ENCODE assay signal across 10 cellular contexts in genomic region chr6:89895273-89895874, GRCh38. TPM values are rescaled to one million over a fixed set of nuclear protein-coding genes. Genes with fewer than 3 reads are reported as not detected.
DNase-seq lines count a peak whose midpoint lies in the region; ATAC-seq, FAIRE-seq and TF ChIP-seq lines count a peak whose summit lies in the region.
"Had no signal": no experiment of that assay in that cellular context is flagged by ENCODE, and none has a peak within 500 bp of the region (broad histone marks: within the 10 kb centered on the region; RNA-seq: fewer than 3 reads in every experiment).

No MANE protein-coding gene starts in this region.

- no peak for TF ChIP-seq CTCF in choroid plexus epithelial cell (conservative IDR thresholded peaks at IDR 0.05; ENCODE audit: low read depth, low read length)
- no peak for TF ChIP-seq CTCF in lower lobe of right lung (IDR thresholded peaks at IDR 0.05)
- TF ChIP-seq CTCF in kidney (IDR thresholded peaks at IDR 0.05; ENCODE audit: borderline replicate concordance, extremely low read depth, insufficient read depth) = no peak
- TF ChIP-seq CTCF in GM10248 (IDR thresholded peaks at IDR 0.05; ENCODE audit: control extremely low read depth, extremely low read depth, low read depth, missing control alignments) = no peak

- no peaks in the 10 kb centered on the region for H3K9me3 ChIP-seq in MG63
- no peaks in the 10 kb centered on the region for H3K9me3 ChIP-seq in lower lobe of right lung
- H3K9me3 ChIP-seq in kidney (ENCODE audit: control insufficient read depth in 1 of 2, low read length in 2 of 2) = no peaks in the 10 kb centered on the region

- ATAC-seq in lower lobe of right lung = peak; percentile 55 to 70
- no peak for ATAC-seq in GM18511 (IDR thresholded peaks at IDR 0.05; ENCODE audit: unreplicated experiment)

- no peaks in the 10 kb centered on the region for H3K4me1 ChIP-seq in lower lobe of right lung
- H3K4me1 ChIP-seq in kidney (ENCODE audit: control insufficient read depth in 1 of 2, insufficient read depth in 1 of 2, low read depth in 1 of 2, low read length in 2 of 2) = no peaks in the 10 kb centered on the region

- H3K9ac ChIP-seq in kidney (ENCODE audit: low read length in 2 of 2) = no peak overlapping the region

- H3K27ac ChIP-seq in lower lobe of right lung (no peak overlapping the region), kidney (ENCODE audit: low read depth in 2 of 2, low read length in 2 of 2) (no peak overlapping the region)

- FAIRE-seq in kidney (lab: Jason Lieb, UNC) = no peak

- DNase-seq in Daoy (ENCODE audit: low read depth) (peak; percentile 25), MG63 (peak; percentile 32), choroid plexus epithelial cell (ENCODE audit: low read depth) (peak; percentile 81), lower lobe of right lung (no peak), kidney (no peak), GM10248 (ENCODE audit: extremely low spot score) (no peak)
- no peak for DNase-seq in activated CD8-positive, alpha-beta memory T cell treated with anti-CD3 and anti-CD28 coated beads, Interleukin-2, amount 50 U/mL, for 48 hours
- DNase-seq: stimulated activated CD4-positive, alpha-beta T cell treated with anti-CD3 and anti-CD28 coated beads, Interleukin-2, amount 100 ng/mL, for 48 hours had no signal

- intact Hi-C loops in lower lobe of right lung (cut with DNase I) (no loop called here), kidney (cut with DNase I) (no loop called here)

- peaks cover 5% of the 10 kb centered on the region for H3K27me3 ChIP-seq in MG63
- H3K27me3 ChIP-seq in lower lobe of right lung (ENCODE audit: low read depth) = peaks cover 35% of the 10 kb centered on the region

- H3K4me3 ChIP-seq in MG63 (no peak overlapping the region), choroid plexus epithelial cell (ENCODE audit: low read depth, low read length) (no peak overlapping the region), lower lobe of right lung (no peak overlapping the region), kidney (ENCODE audit: low read length in 2 of 2) (no peak overlapping the region)

- H3K36me3 ChIP-seq in MG63 = no peaks in the 10 kb centered on the region
- H3K36me3 ChIP-seq in lower lobe of right lung = no peaks in the 10 kb centered on the region
- no peaks in the 10 kb centered on the region for H3K36me3 ChIP-seq in kidney (ENCODE audit: control insufficient read depth in 1 of 2, insufficient read depth in 2 of 2, low read length in 2 of 2)

- CTCF ChIA-PET in GM10248 (lab: Yijun Ruan, JAX) = interaction anchor here (1.0 kb wide), 1 partner anchor 10 kb away, joined by 3 read pairs; no protein-coding TSS in a partner anchor

- POLR2A ChIA-PET in GM10248 (lab: Yijun Ruan, JAX) = no interaction called here

RNA-seq across cellular contexts. Expression of gene GJA10, which starts 1.1 kb away (rescaled TPM):
- not detected in 2 replicates for total RNA-seq in Daoy (2014; rRNA removed; shearing (Covaris generic))
- not detected in 2 replicates for total RNA-seq in MG63 (2014; rRNA removed; shearing (Covaris generic); ENCODE audit: low replicate concordance)
- total RNA-seq in lower lobe of right lung (not detected), kidney (not detected)
- polyA plus RNA-seq in kidney (ENCODE audit: insufficient read depth, low read depth, low replicate concordance) = not detected
- polyA plus RNA-seq: esophagus had no signal

Comparison
In these comparisons a context has a peak if more than half of its experiments do, and no peak if none do; other contexts are left out.
1. DNase-seq: peak in Daoy (single experiment), MG63 (single experiment) and choroid plexus epithelial cell (single experiment); none in lower lobe of right lung (single experiment), kidney (single experiment), activated CD8-positive, alpha-beta memory T cell treated with anti-CD3 and anti-CD28 coated beads, Interleukin-2, amount 50 U/mL, for 48 hours (single experiment) and GM10248 (single experiment).